In genomic region chr4:115790812-115791211, GRCh38 we compare ENCODE assay signal across 19 cellular contexts.
DNase-seq lines count a peak whose midpoint lies in the region; ATAC-seq and TF ChIP-seq lines count a peak whose summit lies in the region.
"Had no signal": no experiment of that assay in that cellular context is flagged by ENCODE, and none has a peak within 500 bp of the region (broad histone marks: within the 10 kb centered on the region; RNA-seq: fewer than 3 reads in every experiment).

No MANE protein-coding gene starts in this region.

- no peaks in the 10 kb centered on the region for H4K20me1 ChIP-seq in hepatocyte (ENCODE audit: insufficient read depth, poor library complexity, severe bottlenecking)

- no peaks in the 10 kb centered on the region for H3K9me3 ChIP-seq in hepatocyte (ENCODE audit: low read depth)
- H3K9me3 ChIP-seq: SJCRH30 had no signal

- DNase-seq in KBM-7 (peak; percentile 54), SK-MEL-5 (ENCODE audit: low read depth, low spot score) (peak; percentile 10), hepatocyte (ENCODE audit: low spot score) (no peak)
- DNase-seq in activated CD4-positive, alpha-beta T cell treated with anti-CD3 and anti-CD28 coated beads for 48 hours, result no peak
- DNase-seq in stimulated activated naive CD4-positive, alpha-beta T cell (lab: John Stamatoyannopoulos, UW), result no peak
- DNase-seq in activated CD4-positive, alpha-beta T cell treated with anti-CD3 and anti-CD28 coated beads for 4 hours, result no peak
- DNase-seq: CD8-positive, alpha-beta memory T cell; H7; MM.1S; NCI-H1417; NCI-H2081; NCI-H510A treated with DMSO at 0.1 percent for 48 hours; OCI-M1; SJCRH30; T-cell had no signal

- peak; percentile 23 for TF ChIP-seq CTCF in hepatocyte (IDR thresholded peaks at IDR 0.05; ENCODE audit: poor library complexity)

- 67% methylated on average over 2 of the region's 2 CpGs for WGBS in hepatocyte (ENCODE audit: low lambda C conversion rate, missing lambda C conversion rate)

- no peaks in the 10 kb centered on the region for H3K36me3 ChIP-seq in hepatocyte (replicated peaks; ENCODE audit: insufficient read depth, low read depth)
- H3K36me3 ChIP-seq: SJCRH30 had no signal

- H3K4me3 ChIP-seq in hepatocyte, result no peak overlapping the region
- H3K4me3 ChIP-seq: K562, SJCRH30 had no signal

- H3K4me2 ChIP-seq in hepatocyte, result no peak overlapping the region

- no peaks in the 10 kb centered on the region for H3K9me2 ChIP-seq in hepatocyte (replicated peaks; ENCODE audit: insufficient read depth)

- no peak overlapping the region for H3K27ac ChIP-seq in hepatocyte
- H3K27ac ChIP-seq: HL-60, RWPE1, SJCRH30 had no signal

- no peaks in the 10 kb centered on the region for H3K4me1 ChIP-seq in hepatocyte (ENCODE audit: insufficient read depth)
- H3K4me1 ChIP-seq: SJCRH30 had no signal

- in situ Hi-C loops in KBM-7 (cut with MboI; ENCODE audit: low pct_unique_long_range_greater_than_20kb, low sequenced_read_pairs), result no loop called here
- in situ Hi-C loops in SK-MEL-5 (cut with HindIII; ENCODE audit: low pct_unique_long_range_greater_than_20kb, low sequenced_read_pairs), result no loop called here

- no peak overlapping the region for H2AFZ ChIP-seq in hepatocyte

- no peak for ATAC-seq in HG03097 (IDR thresholded peaks at IDR 0.05; ENCODE audit: low FRiP score, unreplicated experiment)
- ATAC-seq: K562, T-cell had no signal

- no peaks in the 10 kb centered on the region for H3K27me3 ChIP-seq in hepatocyte
- H3K27me3 ChIP-seq: SJCRH30 had no signal

- no peaks in the 10 kb centered on the region for H3K79me2 ChIP-seq in hepatocyte

Comparison
In these comparisons a context has a peak if more than half of its experiments do, and no peak if none do; other contexts are left out.
1. DNase-seq: peak in KBM-7 (single experiment) and SK-MEL-5 (single experiment); none in hepatocyte (single experiment), activated CD4-positive, alpha-beta T cell treated with anti-CD3 and anti-CD28 coated beads for 48 hours (single experiment), stimulated activated naive CD4-positive, alpha-beta T cell (0 of 6) and activated CD4-positive, alpha-beta T cell treated with anti-CD3 and anti-CD28 coated beads for 4 hours (0 of 2).